Comparison of ENCODE assay signal across 30 cellular contexts in genomic region chr7:69336976-69337375, GRCh38.
"Had no signal": no experiment of that assay in that cellular context is flagged by ENCODE, and none has a peak within 500 bp of the region (broad histone marks: within the 10 kb centered on the region; RNA-seq: fewer than 3 reads in every experiment).

No MANE protein-coding gene starts in this region.

- H3K27ac Mint-ChIP-seq: naive B cell; naive thymus-derived CD8-positive, alpha-beta T cell; natural killer cell treated with Interleukin-12 subunit alpha and Interleukin-12 subunit beta and Interleukin-15 and Interleukin-18, amount 100 ng/mL, for 72 hours; nephron progenitor cell; stimulated activated effector memory CD8-positive, alpha-beta T cell treated with anti-CD3 and anti-CD28 coated beads, Interleukin-12 subunit alpha, Interleukin-12 subunit beta, amount 100 ng/mL, for 72 hours; stimulated activated naive CD8-positive, alpha-beta T cell treated with anti-CD3 and anti-CD28 coated beads, Interleukin-15, amount 100 ng/mL, for 72 hours; type B pancreatic cell had no signal

- H3K27ac ChIP-seq: neutrophil, pancreas, prostate gland, right lobe of liver, sigmoid colon, suprapubic skin, testis, tibial artery, transverse colon, upper lobe of right lung, uterus had no signal

- H3K9me3 ChIP-seq: neutrophil, pancreas, prostate gland, right lobe of liver, sigmoid colon, suprapubic skin, testis, tibial artery, transverse colon, upper lobe of right lung, uterus had no signal

- H3K4me1 Mint-ChIP-seq: naive B cell; naive thymus-derived CD8-positive, alpha-beta T cell; neural crest cell; stimulated activated effector memory CD8-positive, alpha-beta T cell treated with anti-CD3 and anti-CD28 coated beads, Interleukin-12 subunit alpha, Interleukin-12 subunit beta, amount 100 ng/mL, for 72 hours; stimulated activated naive CD8-positive, alpha-beta T cell treated with anti-CD3 and anti-CD28 coated beads, Interleukin-15, amount 100 ng/mL, for 72 hours had no signal

- H3K9me3 Mint-ChIP-seq: nephron progenitor cell; neural crest cell; stimulated activated effector memory CD8-positive, alpha-beta T cell treated with anti-CD3 and anti-CD28 coated beads, Interleukin-12 subunit alpha, Interleukin-12 subunit beta, amount 100 ng/mL, for 72 hours had no signal

- H3K4me3 ChIP-seq: pancreas, prostate gland, right lobe of liver, sigmoid colon, suprapubic skin, tibial artery, transverse colon, upper lobe of right lung, uterus had no signal

- H3K4me3 Mint-ChIP-seq: naive B cell; naive thymus-derived CD8-positive, alpha-beta T cell; natural killer cell treated with Interleukin-12 subunit alpha and Interleukin-12 subunit beta and Interleukin-15 and Interleukin-18, amount 100 ng/mL, for 72 hours; nephron progenitor cell; neural crest cell; stimulated activated effector memory CD8-positive, alpha-beta T cell treated with anti-CD3 and anti-CD28 coated beads, Interleukin-12 subunit alpha, Interleukin-12 subunit beta, amount 100 ng/mL, for 72 hours; stimulated activated naive CD8-positive, alpha-beta T cell treated with anti-CD3 and anti-CD28 coated beads, Interleukin-15, amount 100 ng/mL, for 72 hours; type B pancreatic cell had no signal

- H3K36me3 Mint-ChIP-seq: naive B cell; natural killer cell treated with Interleukin-12 subunit alpha and Interleukin-12 subunit beta and Interleukin-15 and Interleukin-18, amount 100 ng/mL, for 72 hours; stimulated activated effector memory CD8-positive, alpha-beta T cell treated with anti-CD3 and anti-CD28 coated beads, Interleukin-12 subunit alpha, Interleukin-12 subunit beta, amount 100 ng/mL, for 72 hours; type B pancreatic cell had no signal

- DNase-seq: naive B cell; naive thymus-derived CD8-positive, alpha-beta T cell; nephron progenitor cell; nucleus accumbens; pancreas; posterior cingulate gyrus; right cardiac atrium; right lobe of liver; sigmoid colon; small intestine; stimulated activated CD4-positive, alpha-beta T cell treated with anti-CD3 and anti-CD28 coated beads, Interleukin-15, amount 100 ng/mL, for 24 hours; stimulated activated CD4-positive, alpha-beta T cell treated with anti-CD3 and anti-CD28 coated beads, Interleukin-2, amount 100 ng/mL, for 24 hours; stimulated activated CD4-positive, alpha-beta T cell treated with anti-CD3 and anti-CD28 coated beads, Interleukin-2, amount 100 ng/mL, for 48 hours; stimulated activated CD4-positive, alpha-beta T cell treated with anti-CD3 and anti-CD28 coated beads, Interleukin-4, amount 100 ng/mL, for 24 hours; stimulated activated naive CD4-positive, alpha-beta T cell; stimulated activated naive CD8-positive, alpha-beta T cell treated with anti-CD3 and anti-CD28 coated beads, Interleukin-15, amount 100 ng/mL, for 72 hours; stimulated activated naive CD8-positive, alpha-beta T cell treated with anti-CD3 and anti-CD28 coated beads, Interleukin-15, Interleukin-2, amounts not matched to agents 100 U/mL and 50 U/mL, for 24 hours; substantia nigra; testis; tibial artery; transverse colon; upper lobe of right lung; uterus had no signal

- H3K27me3 ChIP-seq: neutrophil, pancreas, right lobe of liver, sigmoid colon, testis, transverse colon, upper lobe of right lung, uterus had no signal

- H3K4me1 ChIP-seq: pancreas, prostate gland, sigmoid colon, suprapubic skin, testis, tibial artery, transverse colon, upper lobe of right lung, uterus had no signal

- H3K36me3 ChIP-seq: neutrophil, pancreas, prostate gland, right lobe of liver, sigmoid colon, suprapubic skin, tibial artery, transverse colon, upper lobe of right lung, uterus had no signal

- ATAC-seq: naive thymus-derived CD8-positive, alpha-beta T cell; natural killer cell treated with Interleukin-12 subunit alpha and Interleukin-12 subunit beta and Interleukin-15 and Interleukin-18, amount 100 ng/mL, for 72 hours; pancreas; right cardiac atrium; right lobe of liver; stimulated activated effector memory CD8-positive, alpha-beta T cell treated with anti-CD3 and anti-CD28 coated beads, Interleukin-12 subunit alpha, Interleukin-12 subunit beta, amount 100 ng/mL, for 72 hours; stimulated activated naive CD8-positive, alpha-beta T cell treated with anti-CD3 and anti-CD28 coated beads, Interleukin-15, amount 100 ng/mL, for 72 hours; stimulated activated naive CD8-positive, alpha-beta T cell treated with anti-CD3 and anti-CD28 coated beads, Interleukin-15, Interleukin-2, amounts not matched to agents 100 U/mL and 50 U/mL, for 24 hours; upper lobe of right lung had no signal

- H3K27me3 Mint-ChIP-seq: stimulated activated naive CD8-positive, alpha-beta T cell treated with anti-CD3 and anti-CD28 coated beads, Interleukin-15, amount 100 ng/mL, for 72 hours; type B pancreatic cell had no signal
